In genomic region chr19:1449467-1450442, GRCh38 we compare ENCODE assay signal across 1 cellular context.
TF ChIP-seq lines count a peak whose summit lies in the region.

TSS of gene APC2 (plus strand) at chr19:1450121. CDS start at chr19:1453002, 2,881 bp downstream.

TF ChIP-seq in GM23338, 12 proteins besides CTCF, POLR2A, EP300 and RAD21 (continued from another document):
- TF ChIP-seq ZNF462 (CRISPR knock-in tag; IDR thresholded peaks at IDR 0.05) (no peak), ETS1 (IDR thresholded peaks at IDR 0.05) (no peak), CREB1 (CRISPR knock-in tag; IDR thresholded peaks at IDR 0.05; ENCODE audit: low read depth) (peak; percentile 63)
